Comparison of ENCODE assay signal across 25 cellular contexts in the genomic region with DNA sequence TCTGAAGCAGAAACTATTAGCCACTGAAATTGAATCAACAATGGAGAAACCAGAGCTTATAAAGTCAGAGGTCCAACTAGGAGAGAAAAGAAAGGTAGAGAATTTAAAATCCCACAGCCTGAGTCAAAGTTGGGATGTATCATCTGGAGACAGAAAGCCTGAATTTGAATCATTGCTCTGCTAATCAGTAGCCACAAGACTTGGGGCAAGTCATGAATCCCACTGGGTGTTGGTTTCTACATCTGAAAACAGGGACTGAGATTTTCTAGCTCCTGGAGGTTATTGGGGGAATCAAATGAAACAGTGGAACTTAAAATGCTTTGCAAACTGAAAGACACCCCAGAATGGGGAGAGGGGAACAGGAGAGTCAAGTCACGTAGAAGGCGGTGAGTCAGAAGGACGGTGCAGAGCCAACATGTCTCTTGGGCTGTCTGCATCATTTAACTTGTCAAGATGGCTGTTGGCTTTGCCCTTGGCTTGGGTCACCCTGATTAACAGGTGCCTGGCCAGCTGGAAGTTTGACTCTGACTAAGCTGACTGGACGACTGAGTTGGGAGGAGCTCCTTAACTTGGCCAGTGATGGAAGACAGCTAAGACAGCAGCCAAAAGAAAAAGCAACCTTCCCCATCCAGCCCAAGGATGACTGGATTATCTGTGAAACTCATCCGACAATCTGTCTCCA.
DNase-seq lines count a peak whose midpoint lies in the region; ATAC-seq and TF ChIP-seq lines count a peak whose summit lies in the region.
"Had no signal": no experiment of that assay in that cellular context is flagged by ENCODE, and none has a peak within 500 bp of the region (broad histone marks: within the 10 kb centered on the region; RNA-seq: fewer than 3 reads in every experiment).

No MANE protein-coding gene starts in this region.

- ATAC-seq in GM21717 (IDR thresholded peaks at IDR 0.05; ENCODE audit: unreplicated experiment) (no peak), HG03175 (IDR thresholded peaks at IDR 0.05; ENCODE audit: unreplicated experiment) (no peak)
- ATAC-seq: activated naive CD8-positive, alpha-beta T cell treated with anti-CD3 and anti-CD28 coated beads, Interleukin-2, amount 50 U/mL, for 24 hours; effector memory CD8-positive, alpha-beta T cell; esophagus mucosa; left colon had no signal

- no peak overlapping the region for H3K4me3 ChIP-seq in fibroblast of the aortic adventitia (ENCODE audit: low read depth, low read length)
- H3K4me3 ChIP-seq: BLaER1 treated with 17β-estradiol and CSF1 and Interleukin-3, amounts not matched to agents 10 nM and 100 nM; coronary artery; PC-9; smooth muscle cell had no signal

- peak; percentile 12 for DNase-seq in Daoy (ENCODE audit: low read depth)
- DNase-seq in RPMI7951 (ENCODE audit: low read depth): peak; percentile 40
- DNase-seq in fibroblast of the aortic adventitia (ENCODE audit: low read depth): peak; percentile 88
- peak; percentile 87 for DNase-seq in myocyte (ENCODE audit: low read depth)
- no peak for DNase-seq in ureter (ENCODE audit: low spot score)
- no peak for DNase-seq in OCI-M2 (lab: John Stamatoyannopoulos, UW; ENCODE audit: unreplicated experiment)
- DNase-seq: activated CD4-positive, alpha-beta T cell treated with anti-CD3 and anti-CD28 coated beads for 1 hour; activated effector memory CD4-positive, alpha-beta T cell treated with anti-CD3 and anti-CD28 coated beads, Interleukin-2, amount 50 U/mL, for 16 hours; activated naive CD8-positive, alpha-beta T cell treated with anti-CD3 and anti-CD28 coated beads, Interleukin-2, amount 50 U/mL, for 24 hours; Caco-2; DMS79 treated with DMSO at 0.1 percent for 48 hours; effector memory CD8-positive, alpha-beta T cell; mesenchymal stem cell; NCI-H1092 treated with DMSO at 0.1 percent for 48 hours; NCI-H2029 treated with DMSO at 0.1 percent for 48 hours; PC-9; stimulated activated CD4-positive, alpha-beta T cell treated with anti-CD3 and anti-CD28 coated beads, Interleukin-2, amount 100 ng/mL, for 24 hours; T-helper 1 cell had no signal

- no peak for TF ChIP-seq CTCF in fibroblast of the aortic adventitia (IDR thresholded peaks at IDR 0.05; ENCODE audit: insufficient read depth, low read length)

Comparison
In these comparisons a context has a peak if more than half of its experiments do, and no peak if none do; other contexts are left out.
1. DNase-seq: peak in Daoy (single experiment), RPMI7951 (single experiment), fibroblast of the aortic adventitia (single experiment) and myocyte (single experiment); none in ureter (single experiment) and OCI-M2 (single experiment).